ENCODE assay signal across 1 cellular context in genomic region chr17:80291260-80291659, GRCh38.
TF ChIP-seq lines count a peak whose summit lies in the region.

No MANE protein-coding gene starts in this region.

TF ChIP-seq in HepG2, 621 proteins besides CTCF, POLR2A, EP300 and RAD21:
- no peak for TF ChIP-seq NONO (IDR thresholded peaks at IDR 0.05)
- TF ChIP-seq NONO (CRISPR knock-in tag; conservative IDR thresholded peaks at IDR 0.05), result no peak
- TF ChIP-seq RARA (CRISPR knock-in tag; IDR thresholded peaks at IDR 0.05), result peak; percentile 24; the same call in 1 of the 2 replicates
- TF ChIP-seq ZNF263 (CRISPR knock-in tag; IDR thresholded peaks at IDR 0.05), result peak; percentile 76
- TF ChIP-seq, protein P1, sequence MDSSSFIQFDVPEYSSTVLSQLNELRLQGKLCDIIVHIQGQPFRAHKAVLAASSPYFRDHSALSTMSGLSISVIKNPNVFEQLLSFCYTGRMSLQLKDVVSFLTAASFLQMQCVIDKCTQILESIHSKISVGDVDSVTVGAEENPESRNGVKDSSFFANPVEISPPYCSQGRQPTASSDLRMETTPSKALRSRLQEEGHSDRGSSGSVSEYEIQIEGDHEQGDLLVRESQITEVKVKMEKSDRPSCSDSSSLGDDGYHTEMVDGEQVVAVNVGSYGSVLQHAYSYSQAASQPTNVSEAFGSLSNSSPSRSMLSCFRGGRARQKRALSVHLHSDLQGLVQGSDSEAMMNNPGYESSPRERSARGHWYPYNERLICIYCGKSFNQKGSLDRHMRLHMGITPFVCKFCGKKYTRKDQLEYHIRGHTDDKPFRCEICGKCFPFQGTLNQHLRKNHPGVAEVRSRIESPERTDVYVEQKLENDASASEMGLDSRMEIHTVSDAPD (CRISPR knock-in tag; IDR thresholded peaks at IDR 0.05), result no peak
- TF ChIP-seq, protein P2, sequence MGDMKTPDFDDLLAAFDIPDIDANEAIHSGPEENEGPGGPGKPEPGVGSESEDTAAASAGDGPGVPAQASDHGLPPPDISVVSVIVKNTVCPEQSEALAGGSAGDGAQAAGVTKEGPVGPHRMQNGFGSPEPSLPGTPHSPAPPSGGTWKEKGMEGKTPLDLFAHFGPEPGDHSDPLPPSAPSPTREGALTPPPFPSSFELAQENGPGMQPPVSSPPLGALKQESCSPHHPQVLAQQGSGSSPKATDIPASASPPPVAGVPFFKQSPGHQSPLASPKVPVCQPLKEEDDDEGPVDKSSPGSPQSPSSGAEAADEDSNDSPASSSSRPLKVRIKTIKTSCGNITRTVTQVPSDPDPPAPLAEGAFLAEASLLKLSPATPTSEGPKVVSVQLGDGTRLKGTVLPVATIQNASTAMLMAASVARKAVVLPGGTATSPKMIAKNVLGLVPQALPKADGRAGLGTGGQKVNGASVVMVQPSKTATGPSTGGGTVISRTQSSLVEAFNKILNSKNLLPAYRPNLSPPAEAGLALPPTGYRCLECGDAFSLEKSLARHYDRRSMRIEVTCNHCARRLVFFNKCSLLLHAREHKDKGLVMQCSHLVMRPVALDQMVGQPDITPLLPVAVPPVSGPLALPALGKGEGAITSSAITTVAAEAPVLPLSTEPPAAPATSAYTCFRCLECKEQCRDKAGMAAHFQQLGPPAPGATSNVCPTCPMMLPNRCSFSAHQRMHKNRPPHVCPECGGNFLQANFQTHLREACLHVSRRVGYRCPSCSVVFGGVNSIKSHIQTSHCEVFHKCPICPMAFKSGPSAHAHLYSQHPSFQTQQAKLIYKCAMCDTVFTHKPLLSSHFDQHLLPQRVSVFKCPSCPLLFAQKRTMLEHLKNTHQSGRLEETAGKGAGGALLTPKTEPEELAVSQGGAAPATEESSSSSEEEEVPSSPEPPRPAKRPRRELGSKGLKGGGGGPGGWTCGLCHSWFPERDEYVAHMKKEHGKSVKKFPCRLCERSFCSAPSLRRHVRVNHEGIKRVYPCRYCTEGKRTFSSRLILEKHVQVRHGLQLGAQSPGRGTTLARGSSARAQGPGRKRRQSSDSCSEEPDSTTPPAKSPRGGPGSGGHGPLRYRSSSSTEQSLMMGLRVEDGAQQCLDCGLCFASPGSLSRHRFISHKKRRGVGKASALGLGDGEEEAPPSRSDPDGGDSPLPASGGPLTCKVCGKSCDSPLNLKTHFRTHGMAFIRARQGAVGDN (CRISPR knock-in tag; IDR thresholded peaks at IDR 0.05), result no peak
